24 cellular contexts compared by ENCODE assay signal in genomic region chr5:154614595-154614994, GRCh38.
DNase-seq lines count a peak whose midpoint lies in the region; ATAC-seq, FAIRE-seq and TF ChIP-seq lines count a peak whose summit lies in the region.
"Had no signal": no experiment of that assay in that cellular context is flagged by ENCODE, and none has a peak within 500 bp of the region (broad histone marks: within the 10 kb centered on the region; RNA-seq: fewer than 3 reads in every experiment).

No MANE protein-coding gene starts in this region.

- in situ Hi-C loops in HepG2 (cut with HindIII; ENCODE audit: extremely low pct_ligation_motif_present, low pct_unique_long_range_greater_than_20kb), result loop anchor here (25.0 kb wide), 1 partner anchor 552 kb away; no protein-coding TSS in a partner anchor
- in situ Hi-C loops in K562 (cut with MboI), result no loop called here

- H3K4me2 ChIP-seq in HepG2 (ENCODE audit: low read depth, low read length) (no peak overlapping the region), K562 (ENCODE audit: insufficient read depth, low read length) (no peak overlapping the region)
- H3K4me2 ChIP-seq: BLaER1 had no signal

- H3K4me3 ChIP-seq in HepG2 (replicated peaks in 1 of 3; ENCODE audit: insufficient read depth in 1 of 3, low read depth in 2 of 3, low read length in 3 of 3) (no peak overlapping the region), right lobe of liver (no peak overlapping the region), K562 (no peak overlapping the region), epithelial cell of esophagus (ENCODE audit: low read length) (no peak overlapping the region)
- H3K4me3 ChIP-seq: BLaER1 had no signal

- H4K20me1 ChIP-seq in HepG2 (ENCODE audit: insufficient read depth, low read length) (no peaks in the 10 kb centered on the region), K562 (replicated peaks; ENCODE audit: control insufficient read depth, insufficient read depth, low read length) (no peaks in the 10 kb centered on the region)

- H2AFZ ChIP-seq in HepG2 (ENCODE audit: low read length) (no peak overlapping the region), K562 (ENCODE audit: low read depth, low read length) (no peak overlapping the region)

- peaks cover 12% of the 10 kb centered on the region for H3K4me1 ChIP-seq in HepG2 (ENCODE audit: insufficient read depth, low read length)
- peaks cover 0 to 12% (median 6%) of the 10 kb centered on the region in 4 donors for H3K4me1 ChIP-seq in right lobe of liver
- H3K4me1 ChIP-seq in K562 (replicated peaks in 1 of 2; ENCODE audit: control insufficient read depth in 2 of 2, insufficient read depth in 2 of 2, low read length in 2 of 2), result peaks cover 0 to 17% of the 10 kb centered on the region in 2 experiments; a peak in 2 of 5 replicates
- H3K4me1 ChIP-seq in foreskin keratinocyte, result no peaks in the 10 kb centered on the region

- no peak overlapping the region for H3K9ac ChIP-seq in HepG2 (ENCODE audit: insufficient read depth, low read depth, low read length)
- H3K9ac ChIP-seq in K562 (ENCODE audit: insufficient read depth in 1 of 2, low read depth in 2 of 2, low read length in 2 of 2), result no peak overlapping the region
- H3K9ac ChIP-seq: BLaER1 had no signal

- H3K27ac Mint-ChIP-seq in effector memory CD8-positive, alpha-beta T cell, result no peak overlapping the region
- H3K27ac Mint-ChIP-seq: CD14-positive monocyte; CD4-positive, alpha-beta memory T cell; CD4-positive, CD25-positive, alpha-beta regulatory T cell had no signal

- no peak for TF ChIP-seq EP300 in HepG2 (IDR thresholded peaks at IDR 0.05; ENCODE audit: low read depth in 2 of 2, low read length in 2 of 2)
- no peak for TF ChIP-seq EP300 in HepG2 (CRISPR knock-in tag; IDR thresholded peaks at IDR 0.05; ENCODE audit: borderline replicate concordance)
- TF ChIP-seq EP300 in K562 (IDR thresholded peaks at IDR 0.05; ENCODE audit: low read length), result no peak

- ATAC-seq in HepG2 (no peak), right lobe of liver (no peak), K562 (no peak), foreskin keratinocyte (peak; percentile 28)
- no peak for ATAC-seq in effector memory CD8-positive, alpha-beta T cell (replicated peaks)

- no peaks in the 10 kb centered on the region for H3K9me1 ChIP-seq in K562 (ENCODE audit: control insufficient read depth, insufficient read depth, low read length)

- WGBS in HepG2 (ENCODE audit: low lambda C conversion rate), result 44% methylated on average over 2 of the region's 2 CpGs
- no CpG with 5 or more reads among the region's 2 CpGs for WGBS in right lobe of liver (ENCODE audit: insufficient coverage, low coverage, low lambda C conversion rate, missing lambda C conversion rate)
- WGBS in K562 (ENCODE audit: insufficient coverage, low coverage, missing lambda C conversion rate), result 0% methylated on average over 2 of the region's 2 CpGs

- no peak for TF ChIP-seq POLR2A in HepG2 (IDR thresholded peaks at IDR 0.05; ENCODE audit: insufficient read depth in 1 of 2, low read depth in 2 of 2, low read length in 2 of 2)
- no peak for TF ChIP-seq POLR2A in right lobe of liver (IDR thresholded peaks at IDR 0.05)
- TF ChIP-seq POLR2A in K562 (conservative IDR thresholded peaks at IDR 0.05), result no peak

- TF ChIP-seq RAD21 in HepG2 (CRISPR knock-in tag; IDR thresholded peaks at IDR 0.05) (no peak), K562 (CRISPR knock-in tag; conservative IDR thresholded peaks at IDR 0.05 in 1 of 2, IDR thresholded peaks at IDR 0.05 in 1 of 2) (no peak)

- FAIRE-seq in HepG2 (lab: Jason Lieb, UNC), result no peak
- FAIRE-seq in K562 (lab: Jason Lieb, UNC), result no peak
- FAIRE-seq: D721Med, G401.6, GM12891, GM19239 had no signal

- intact Hi-C loops in HepG2 (cut with micrococcal nuclease; ENCODE audit: unreplicated experiment) (no loop called here), right lobe of liver (cut with DNase I) (no loop called here), K562 (cut with micrococcal nuclease) (no loop called here)

- H3K27me3 ChIP-seq in HepG2 (ENCODE audit: control insufficient read depth in 1 of 2, insufficient read depth in 2 of 2, low read length in 2 of 2) (peaks cover 1 to 38% of the 10 kb centered on the region in 2 experiments; a peak in 4 of 5 replicates), right lobe of liver (peaks cover 0 to 10% of the 10 kb centered on the region in 2 donors), K562 (ENCODE audit: control insufficient read depth in 2 of 2, insufficient read depth in 2 of 2, low read length in 2 of 2) (peaks cover 24 to 34% of the 10 kb centered on the region in 2 experiments), foreskin keratinocyte (peaks cover 46% of the 10 kb centered on the region)
- H3K27me3 ChIP-seq: BE2C had no signal

- H3K4me1 Mint-ChIP-seq in effector memory CD8-positive, alpha-beta T cell (ENCODE audit: low read depth in 2 of 2), result peaks cover 0 to 5% of the 10 kb centered on the region in 2 donors

- H3K9me3 ChIP-seq in HepG2 (ENCODE audit: low read length), result no peaks in the 10 kb centered on the region
- no peaks in the 10 kb centered on the region for H3K9me3 ChIP-seq in right lobe of liver
- H3K9me3 ChIP-seq in K562 (replicated peaks; ENCODE audit: control insufficient read depth, insufficient read depth, low read depth, low read length), result no peaks in the 10 kb centered on the region
- H3K9me3 ChIP-seq: BE2C, BLaER1, Caco-2 had no signal

- no peak for DNase-seq in HepG2 (ENCODE audit: low spot score)
- DNase-seq in right lobe of liver, result no peak
- DNase-seq in K562 (ENCODE audit: extremely low read depth in 1 of 4, low spot score in 3 of 4), result no peak
- DNase-seq in epithelial cell of esophagus (ENCODE audit: low read depth), result peak; percentile 19
- peak in 1 of 2 donors; percentile 32 for DNase-seq in foreskin keratinocyte
- DNase-seq in effector memory CD8-positive, alpha-beta T cell, result no peak
- no peak for DNase-seq in amygdala (lab: John Stamatoyannopoulos, UW)
- DNase-seq in NOMO-1 treated with dmso at 0.1 percent for 144 hours (lab: John Stamatoyannopoulos, UW; ENCODE audit: unreplicated experiment), result no peak
- DNase-seq: ACHN; BE2C; C1 segment of cervical spinal cord; Caco-2; Calu3; CD4-positive, alpha-beta memory T cell; CD4-positive, CD25-positive, alpha-beta regulatory T cell; DMS79 treated with DMSO at 0.1 percent for 48 hours; GF-D8 had no signal

- H3K36me3 Mint-ChIP-seq in effector memory CD8-positive, alpha-beta T cell (ENCODE audit: insufficient read depth), result no peaks in the 10 kb centered on the region
- H3K36me3 Mint-ChIP-seq: CD14-positive monocyte; CD4-positive, alpha-beta memory T cell; CD4-positive, CD25-positive, alpha-beta regulatory T cell had no signal

- no peaks in the 10 kb centered on the region for H3K36me3 ChIP-seq in HepG2 (replicated peaks in 1 of 2; ENCODE audit: control insufficient read depth in 1 of 2, insufficient read depth in 2 of 2, low read length in 2 of 2)
- H3K36me3 ChIP-seq in right lobe of liver, result no peaks in the 10 kb centered on the region
- no peaks in the 10 kb centered on the region for H3K36me3 ChIP-seq in K562 (ENCODE audit: control insufficient read depth, insufficient read depth, low read length)
- H3K36me3 ChIP-seq: BE2C, BLaER1 had no signal

- TF ChIP-seq CTCF in HepG2 (CRISPR knock-in tag; IDR thresholded peaks at IDR 0.05) (no peak), right lobe of liver (IDR thresholded peaks at IDR 0.05) (no peak), K562 (IDR thresholded peaks at IDR 0.05 in 2 of 3, conservative IDR thresholded peaks at IDR 0.05 in 1 of 3; ENCODE audit: insufficient read depth in 2 of 3, low read depth in 1 of 3, low read length in 3 of 3) (no peak), epithelial cell of esophagus (IDR thresholded peaks at IDR 0.05; ENCODE audit: insufficient read depth, low read depth, low read length, missing control alignments) (no peak), foreskin keratinocyte (conservative IDR thresholded peaks at IDR 0.05) (no peak)

- no peaks in the 10 kb centered on the region for H3K79me2 ChIP-seq in HepG2 (ENCODE audit: insufficient read depth, low read length)
- H3K79me2 ChIP-seq in K562 (ENCODE audit: control insufficient read depth, insufficient read depth, low read length), result no peaks in the 10 kb centered on the region

- no TSS peak for BruUV-seq in HepG2 (replicated peaks; lab: Mats Ljungman, UMichigan)
- no TSS peak for BruUV-seq in K562 (replicated peaks; lab: Mats Ljungman, UMichigan)

- POLR2A ChIA-PET in HepG2 (lab: Yijun Ruan, JAX), result no interaction called here
- POLR2A ChIA-PET in K562 (lab: Yijun Ruan, JAX), result interaction anchor here (0.6 to 0.9 kb wide), 3 partner anchors 138 to 312 kb away, joined by 3 to 6 read pairs (median 5); no protein-coding TSS in a partner anchor

- peaks cover 45 to 68% of the 10 kb centered on the region in 2 donors for H3K27me3 Mint-ChIP-seq in effector memory CD8-positive, alpha-beta T cell

- H3K27ac ChIP-seq in HepG2 (ENCODE audit: extremely low read length, insufficient read depth, low read length) (no peak overlapping the region), right lobe of liver (no peak overlapping the region), K562 (ENCODE audit: extremely low read depth, low read depth, low read length) (no peak overlapping the region), foreskin keratinocyte (no peak overlapping the region)
- H3K27ac ChIP-seq: 22Rv1, BLaER1 had no signal

- CTCF ChIA-PET in HepG2 (lab: Yijun Ruan, JAX; ENCODE audit: low intra/inter-chr PET ratio, low total read pairs), result no interaction called here
- CTCF ChIA-PET in K562 (lab: Yijun Ruan, JAX; ENCODE audit: low intra/inter-chr PET ratio), result no interaction called here

- no peak overlapping the region for H3K4me3 Mint-ChIP-seq in effector memory CD8-positive, alpha-beta T cell
- H3K4me3 Mint-ChIP-seq: CD14-positive monocyte; CD4-positive, alpha-beta memory T cell; CD4-positive, CD25-positive, alpha-beta regulatory T cell had no signal

- no peaks in the 10 kb centered on the region for H3K9me3 Mint-ChIP-seq in effector memory CD8-positive, alpha-beta T cell

TF ChIP-seq in HepG2, 621 proteins besides CTCF, POLR2A, EP300 and RAD21 (continues in another document):
- TF ChIP-seq ZNF768 (CRISPR knock-in tag; IDR thresholded peaks at IDR 0.05), result peak; percentile 55; the same call in 1 of the 2 replicates

TF ChIP-seq in K562, 482 proteins besides CTCF, POLR2A, EP300 and RAD21:
- peak; percentile 16; the same call in 1 of the 2 replicates for TF ChIP-seq BCOR (IDR thresholded peaks at IDR 0.05)
- TF ChIP-seq ZC3H8 (IDR thresholded peaks at IDR 0.05), result no peak
- no peak for TF ChIP-seq NRF1 (conservative IDR thresholded peaks at IDR 0.05 in 1 of 2, IDR thresholded peaks at IDR 0.05 in 1 of 2)
- TF ChIP-seq MEIS2 (IDR thresholded peaks at IDR 0.05; ENCODE audit: partially characterized antibody), result no peak
- TF ChIP-seq ZFP36 (IDR thresholded peaks at IDR 0.05; ENCODE audit: low read depth, low read length, partially characterized antibody), result peak; percentile 68
- TF ChIP-seq HMG20B (CRISPR knock-in tag; IDR thresholded peaks at IDR 0.05), result no peak
- TF ChIP-seq RBM25 (IDR thresholded peaks at IDR 0.05; ENCODE audit: low read depth, low read length, severe bottlenecking), result peak; percentile 90
TF ChIP-seq in K562: peak in this region for 3.

Comparison
In these comparisons a context has a peak if more than half of its experiments do, and no peak if none do; other contexts are left out.
1. Of the 241 proteins assayed by ChIP-seq in both HepG2 and K562: peak only in HepG2: none; only in K562: ZFP36; in both: none; in neither: 240.